ENCODE assay signal across 1 cellular context in genomic region chr20:47273591-47274235, GRCh38.
TF ChIP-seq lines count a peak whose summit lies in the region.

No MANE protein-coding gene starts in this region.

TF ChIP-seq in HCT116, 20 proteins besides CTCF, POLR2A, EP300 and RAD21 (continued from another document):
- no peak for TF ChIP-seq REST (IDR thresholded peaks at IDR 0.05; ENCODE audit: low read depth)
- no peak for TF ChIP-seq CBX3 (IDR thresholded peaks at IDR 0.05; ENCODE audit: low read depth)
- no peak for TF ChIP-seq EGR1 (IDR thresholded peaks at IDR 0.05; ENCODE audit: low read depth)
- no peak for TF ChIP-seq ZNF274 (IDR thresholded peaks at IDR 0.05; ENCODE audit: low read depth, low read length)
- TF ChIP-seq MAX (IDR thresholded peaks at IDR 0.05) = no peak
- TF ChIP-seq FOSL1 (IDR thresholded peaks at IDR 0.05; ENCODE audit: low read depth) = no peak
- no peak for TF ChIP-seq TCF7L2 (IDR thresholded peaks at IDR 0.05; ENCODE audit: borderline replicate concordance, extremely low read depth, insufficient read depth, insufficient read length)
TF ChIP-seq in HCT116: peak in this region for 0.
